11 cellular contexts compared by ENCODE assay signal in the genomic region with DNA sequence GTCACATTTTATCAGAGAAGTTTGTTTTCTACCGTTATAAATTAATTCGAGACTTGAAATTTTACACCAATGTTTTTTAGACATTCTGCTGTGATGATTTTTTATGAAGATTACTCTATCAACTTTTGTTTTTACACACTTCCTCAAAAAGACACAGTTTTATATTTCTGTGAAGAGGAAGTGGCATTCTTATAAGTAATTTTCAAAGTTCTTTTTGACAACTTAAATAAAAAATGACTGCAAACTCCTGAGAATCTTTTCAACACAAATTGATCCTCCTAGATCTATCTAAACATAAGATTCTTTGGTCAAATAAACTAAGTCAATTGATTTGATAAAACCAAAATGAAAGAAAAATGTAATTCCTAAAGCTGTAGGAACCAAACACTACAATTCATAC. TPM values are rescaled to one million over a fixed set of nuclear protein-coding genes. Genes with fewer than 3 reads are reported as not detected.
DNase-seq lines count a peak whose midpoint lies in the region; ATAC-seq, FAIRE-seq and TF ChIP-seq lines count a peak whose summit lies in the region.
"Had no signal": no experiment of that assay in that cellular context is flagged by ENCODE, and none has a peak within 500 bp of the region (broad histone marks: within the 10 kb centered on the region; RNA-seq: fewer than 3 reads in every experiment).

No MANE protein-coding gene starts in this region.

- peak overlapping the region; percentile 69 for H3K4me2 ChIP-seq in OCI-LY3 (ENCODE audit: low read length)
- H3K4me2 ChIP-seq in GM12878 (ENCODE audit: control insufficient read depth, insufficient read depth): peak overlapping the region; percentile 77

- no peaks in the 10 kb centered on the region for H3K27me3 ChIP-seq in OCI-LY3 (ENCODE audit: low read depth, low read length)
- H3K27me3 ChIP-seq in GM12878 (replicated peaks in 1 of 2; ENCODE audit: control insufficient read depth in 2 of 2, insufficient read depth in 2 of 2, low read length in 1 of 2): no peaks in the 10 kb centered on the region
- no peaks in the 10 kb centered on the region for H3K27me3 ChIP-seq in stomach
- H3K27me3 ChIP-seq: dorsolateral prefrontal cortex had no signal

- CTCF ChIA-PET in GM12878 (lab: Yijun Ruan, JAX): interaction anchor here (0.6 to 6.1 kb wide), 5 partner anchors 9 to 102 kb away, joined by 3 to 94 read pairs (median 5); no protein-coding TSS in a partner anchor

- H3K36me3 Mint-ChIP-seq in activated T-cell treated with anti-CD3 and anti-CD28 coated beads, Interleukin-2, amount 50 U/mL, for 24 hours (ENCODE audit: low read depth): peaks cover 78% of the 10 kb centered on the region

- H3K27me3 Mint-ChIP-seq in activated T-cell treated with anti-CD3 and anti-CD28 coated beads, Interleukin-2, amount 50 U/mL, for 24 hours: no peaks in the 10 kb centered on the region

- DNase-seq in activated T-cell treated with anti-CD3 and anti-CD28 coated beads, Interleukin-2, amount 50 U/mL, for 24 hours: no peak
- no peak for DNase-seq in activated T-cell treated with anti-CD3 and anti-CD28 coated beads, Interleukin-2, amount 50 U/mL, for 48 hours
- DNase-seq in GM12878 (ENCODE audit: low read depth, low spot score) (no peak), stomach (no peak), DMS79 (lab: John Stamatoyannopoulos, UW) (no peak)
- DNase-seq: dorsolateral prefrontal cortex, NCI-H345, trophoblast cell had no signal

- H4K20me1 ChIP-seq in OCI-LY3 (ENCODE audit: insufficient read depth, low read length) (no peaks in the 10 kb centered on the region), GM12878 (ENCODE audit: control insufficient read depth, insufficient read depth) (no peaks in the 10 kb centered on the region; the same call in 1 of the 2 replicates)

- peak; percentile 1; the same call in 1 of the 3 replicates for ATAC-seq in GM12878
- ATAC-seq in GM19324 (IDR thresholded peaks at IDR 0.05; ENCODE audit: low FRiP score, unreplicated experiment): no peak
- no peak for ATAC-seq in HG02642 (IDR thresholded peaks at IDR 0.05; ENCODE audit: poor library complexity, unreplicated experiment)

- intact Hi-C loops in GM12878 (cut with micrococcal nuclease; ENCODE audit: unreplicated experiment): no loop called here
- intact Hi-C loops in stomach (cut with DNase I; ENCODE audit: low total_unique reads): no loop called here

- no peak for FAIRE-seq in GM12878 (lab: Jason Lieb, UNC)

- TF ChIP-seq EP300 in GM12878 (IDR thresholded peaks at IDR 0.05; ENCODE audit: borderline replicate concordance in 1 of 2, control insufficient read depth in 1 of 2, low read depth in 2 of 2, low read length in 2 of 2): 0 out of 4 replicates have a peak, but pooled peaks have one; percentile 10 to 47
- TF ChIP-seq EP300 in stomach (IDR thresholded peaks at IDR 0.05): no peak

- in situ Hi-C loops in GM12878 (cut with MboI): no loop called here

- peaks cover 5% of the 10 kb centered on the region; the same call in 1 of the 2 replicates for H3K9me3 ChIP-seq in OCI-LY3 (ENCODE audit: insufficient read depth, low read length)
- H3K9me3 ChIP-seq in GM12878 (replicated peaks; ENCODE audit: control insufficient read depth, insufficient read depth, low read length): no peaks in the 10 kb centered on the region; the same call in 1 of the 3 replicates
- no peaks in the 10 kb centered on the region for H3K9me3 ChIP-seq in stomach

- H3K4me1 ChIP-seq in OCI-LY3 (ENCODE audit: low read length) (peaks cover 64% of the 10 kb centered on the region), GM12878 (ENCODE audit: control insufficient read depth, insufficient read depth, low read length) (peaks cover 74% of the 10 kb centered on the region), stomach (peaks cover 0 to 50% (median 14%) of the 10 kb centered on the region in 4 donors)

- peak overlapping the region; percentile 99 for H3K27ac Mint-ChIP-seq in activated T-cell treated with anti-CD3 and anti-CD28 coated beads, Interleukin-2, amount 50 U/mL, for 24 hours

- BruUV-seq in GM12878 (replicated peaks; lab: Mats Ljungman, UMichigan): no TSS peak

- H3K27ac ChIP-seq in OCI-LY3 (ENCODE audit: low read length) (peak overlapping the region; percentile 92), GM12878 (ENCODE audit: control insufficient read depth, insufficient read depth) (peak overlapping the region; percentile 95), stomach (peak overlapping the region in 3 of 5 donors; percentile 24 to 74 (median 35))

- peaks cover under 1% of the 10 kb centered on the region for H3K9me3 Mint-ChIP-seq in activated T-cell treated with anti-CD3 and anti-CD28 coated beads, Interleukin-2, amount 50 U/mL, for 24 hours

- peaks cover 44% of the 10 kb centered on the region for H3K36me3 ChIP-seq in OCI-LY3 (replicated peaks; ENCODE audit: low read depth, low read length)
- H3K36me3 ChIP-seq in GM12878 (ENCODE audit: control insufficient read depth in 2 of 2, insufficient read depth in 2 of 2, low read length in 1 of 2): peaks cover 0 to 2% of the 10 kb centered on the region in 2 experiments; a peak in 1 of 4 replicates
- H3K36me3 ChIP-seq in stomach: peaks cover 0 to under 1% (median 0%) of the 10 kb centered on the region in 4 donors

- SMC1A ChIA-PET in GM12878 (lab: Charles Lee; ENCODE audit: uncharacterized antibody, unreplicated experiment): interaction anchor here (1.2 to 20.5 kb wide), 13 partner anchors 9 to 153 kb away, joined by 3 to 433 read pairs (median 9); no protein-coding TSS in a partner anchor

- no peak for TF ChIP-seq RAD21 in GM12878 (IDR thresholded peaks at IDR 0.05; ENCODE audit: insufficient read depth, low read depth, low read length)

- WGBS in GM12878 (ENCODE audit: insufficient coverage, insufficient replicate concordance, low lambda C conversion rate, missing lambda C conversion rate): 0% methylated on average over 2 of the region's 2 CpGs
- 63 to 77% (median 75%) methylated on average over 2 of the region's 2 CpGs for WGBS in stomach, 5 donors

- no peak for TF ChIP-seq CTCF in OCI-LY3 (IDR thresholded peaks at IDR 0.05; ENCODE audit: low read depth, low read length)
- no peak for TF ChIP-seq CTCF in GM12878 (IDR thresholded peaks at IDR 0.05 in 2 of 3, conservative IDR thresholded peaks at IDR 0.05 in 1 of 3; ENCODE audit: control insufficient read depth in 2 of 3, extremely low read depth in 1 of 3, insufficient read depth in 1 of 3, low read depth in 3 of 3, low read length in 3 of 3)
- no peak for TF ChIP-seq CTCF in stomach (IDR thresholded peaks at IDR 0.05)

- TF ChIP-seq POLR2A in GM12878 (IDR thresholded peaks at IDR 0.05; ENCODE audit: low read depth, low read length): no peak
- TF ChIP-seq POLR2A in stomach (IDR thresholded peaks at IDR 0.05): no peak

- RAD21 ChIA-PET in GM12878 (lab: Charles Lee; ENCODE audit: unreplicated experiment): interaction anchor here (1.0 to 20.1 kb wide), 14 partner anchors 9 to 152 kb away, joined by 3 to 408 read pairs (median 6); a partner anchor contains a TSS

- POLR2A ChIA-PET in GM12878 (lab: Charles Lee): interaction anchor here (0.9 to 7.2 kb wide), 9 partner anchors 9 to 99 kb away, joined by 3 to 139 read pairs (median 5); a partner anchor contains a TSS

- peak overlapping the region; percentile 74 for H3K4me3 Mint-ChIP-seq in activated T-cell treated with anti-CD3 and anti-CD28 coated beads, Interleukin-2, amount 50 U/mL, for 24 hours

- H3K4me3 ChIP-seq in OCI-LY3 (ENCODE audit: low read length) (peak overlapping the region; percentile 54), GM12878 (peak overlapping the region; percentile 28), stomach (no peak overlapping the region)
- H3K4me3 ChIP-seq: dorsolateral prefrontal cortex had no signal

- H3K4me1 Mint-ChIP-seq in activated T-cell treated with anti-CD3 and anti-CD28 coated beads, Interleukin-2, amount 50 U/mL, for 24 hours (ENCODE audit: low read depth): peaks cover 100% of the 10 kb centered on the region

- H3K9ac ChIP-seq in OCI-LY3 (ENCODE audit: low read length) (peak overlapping the region; percentile 57), GM12878 (ENCODE audit: control insufficient read depth, insufficient read depth, low read length) (peak overlapping the region; percentile 46)

- H3K79me2 ChIP-seq in OCI-LY3 (ENCODE audit: low read length) (peaks cover 71% of the 10 kb centered on the region), GM12878 (ENCODE audit: control insufficient read depth, insufficient read depth, low read length) (peaks cover 100% of the 10 kb centered on the region)

- H2AFZ ChIP-seq in OCI-LY3 (ENCODE audit: low read depth, low read length) (no peak overlapping the region), GM12878 (ENCODE audit: control insufficient read depth, low read depth, low read length) (no peak overlapping the region)

TF ChIP-seq in GM12878, 131 proteins besides CTCF, POLR2A, EP300 and RAD21 (continues in another document):
- TF ChIP-seq SMC3 (IDR thresholded peaks at IDR 0.05; ENCODE audit: borderline replicate concordance, low read length): no peak
- TF ChIP-seq TBL1XR1 (IDR thresholded peaks at IDR 0.05; ENCODE audit: low read depth, low read length): 0 out of 2 replicates have a peak, but pooled peaks have one; percentile 11
- no peak for TF ChIP-seq MYB (IDR thresholded peaks at IDR 0.05; ENCODE audit: borderline replicate concordance, low read depth, low read length)

RNA-seq across cellular contexts. Expression of a gene that starts 13.7 kb away (rescaled TPM):
- 363 and 399 TPM in 2 replicates for total RNA-seq in GM12878 (2013; cell fraction: nucleolus; rRNA removed)
- total RNA-seq in GM12878 (2014; rRNA removed) (63.7 and 65.1 TPM in 2 replicates), GM12878 (2014; rRNA removed; fragmentation: Illumina TruSeq; extraction: Trizol) (62.5 and 68.9 TPM in 2 replicates), GM12878 (2021) (93.8 and 96.3 TPM in 2 replicates), stomach (10 to 100 TPM in 4 of 5 donors, 1 to 10 TPM in 1; 1.2 to 58.4 (median 24.6) TPM)
- 31.8 TPM for polyA plus RNA-seq in GM12878 (2011; ENCODE audit: low read depth)
- polyA plus RNA-seq in GM12878 (2011; rRNA removed) (96.4 and 99.1 TPM in 2 replicates), GM12878 (2014; fragmentation: Illumina TruSeq; extraction: Trizol) (88.5 and 110 TPM in 2 replicates), GM12878 (2014; fragmentation: Nextera tagmentation; extraction: Ambion mirVana) (10 to 100 TPM; 19.1 to 29.1 TPM), GM12878 (2014; rRNA removed) (41.8 and 56.8 TPM in 2 replicates), GM12878 (2016; fragmentation: Nextera tagmentation; extraction: Ambion mirVana) (10 to 100 TPM; 34.8 to 38.6 TPM), stomach (1 to 10 TPM; 1.2 to 2.3 (median 1.8) TPM)
- 228 and 306 TPM in 2 replicates for polyA plus RNA-seq in GM12878 (2011; cell fraction: cytosol; rRNA removed)
- polyA plus RNA-seq in GM12878 (2011; cell fraction: nucleus; rRNA removed): 142 and 279 TPM in 2 replicates
- 26.9 and 39.0 TPM in 2 replicates for polyA plus RNA-seq in GM12878 (2012)
- 511 and 573 TPM in 2 replicates for polyA minus RNA-seq in GM12878 (2011; rRNA and poly(A)+ RNA removed)
- polyA minus RNA-seq in GM12878 (2011; cell fraction: cytosol; rRNA and poly(A)+ RNA removed): 75.6 and 115 TPM in 2 replicates
- 178 and 239 TPM in 2 replicates for polyA minus RNA-seq in GM12878 (2011; cell fraction: nucleus; rRNA and poly(A)+ RNA removed)

Comparison
In these comparisons a context has a peak if more than half of its experiments do, and no peak if none do; other contexts are left out.
1. H3K27ac ChIP-seq: peak in every context shown above with its lines; median percentile 95 in GM12878; 92 in OCI-LY3; 35 in stomach.
2. H3K4me3 ChIP-seq: peak in OCI-LY3 (single experiment) and GM12878 (single experiment); none in stomach (0 of 4).